1 cellular context compared by ENCODE assay signal in genomic region chr16:29916979-29917378, GRCh38.
TF ChIP-seq lines count a peak whose summit lies in the region.

No MANE protein-coding gene starts in this region.

TF ChIP-seq in HepG2, 621 proteins besides CTCF, POLR2A, EP300 and RAD21:
- no peak for TF ChIP-seq ZC3H13 (CRISPR knock-in tag; IDR thresholded peaks at IDR 0.05)
- no peak for TF ChIP-seq TBX3 (IDR thresholded peaks at IDR 0.05; ENCODE audit: borderline replicate concordance)
- TF ChIP-seq HNF1B (CRISPR knock-in tag; IDR thresholded peaks at IDR 0.05): no peak
- no peak for TF ChIP-seq ZNF343 (CRISPR knock-in tag; IDR thresholded peaks at IDR 0.05)
- peak; percentile 31; the same call in 1 of the 2 replicates for TF ChIP-seq SMC3 (IDR thresholded peaks at IDR 0.05; ENCODE audit: low read length)
- no peak for TF ChIP-seq TRAFD1 (CRISPR knock-in tag; IDR thresholded peaks at IDR 0.05; ENCODE audit: borderline replicate concordance)
